Comparison of ENCODE assay signal across 1 cellular context in genomic region chr1:21924503-21925005, GRCh38.
A peak's percentile ranks its signal among the peaks of the same experiment; 100 is the strongest.
TF ChIP-seq lines count a peak whose summit lies in the region.

No MANE protein-coding gene starts in this region.

TF ChIP-seq in K562, 482 proteins besides CTCF, POLR2A, EP300 and RAD21 (continued from another document and continues in another):
- TF ChIP-seq ZNF146 (CRISPR knock-in tag; IDR thresholded peaks at IDR 0.05; ENCODE audit: unreplicated experiment), result no peak
- TF ChIP-seq FOXM1 (IDR thresholded peaks at IDR 0.05; ENCODE audit: low read depth), result no peak
- no peak for TF ChIP-seq FOXM1 (CRISPR knock-in tag; IDR thresholded peaks at IDR 0.05; ENCODE audit: low read depth)
- TF ChIP-seq ATF1 (CRISPR knock-in tag; IDR thresholded peaks at IDR 0.05), result no peak
- no peak for TF ChIP-seq ATF1 (tag; IDR thresholded peaks at IDR 0.05)
- no peak for TF ChIP-seq ZNF707 (CRISPR knock-in tag; conservative IDR thresholded peaks at IDR 0.05)
- no peak for TF ChIP-seq MCM7 (IDR thresholded peaks at IDR 0.05)
- TF ChIP-seq NONO (IDR thresholded peaks at IDR 0.05; ENCODE audit: low read depth in 2 of 2, low read length in 1 of 2), result no peak
- TF ChIP-seq NFXL1 (CRISPR knock-in tag; IDR thresholded peaks at IDR 0.05), result no peak
- TF ChIP-seq NR0B1 (IDR thresholded peaks at IDR 0.05; ENCODE audit: partially characterized antibody), result no peak
- no peak for TF ChIP-seq FOSL1 (tag; conservative IDR thresholded peaks at IDR 0.05)
- TF ChIP-seq WHSC1 (IDR thresholded peaks at IDR 0.05; ENCODE audit: low read length), result peak; percentile 54
- no peak for TF ChIP-seq ARID3B (CRISPR knock-in tag; IDR thresholded peaks at IDR 0.05; ENCODE audit: borderline replicate concordance)
- TF ChIP-seq ID3 (CRISPR knock-in tag; IDR thresholded peaks at IDR 0.05), result no peak
- TF ChIP-seq ID3 (tag; IDR thresholded peaks at IDR 0.05), result 0 out of 2 replicates have a peak, but pooled peaks have one; percentile 20
- TF ChIP-seq ELF4 (CRISPR knock-in tag; IDR thresholded peaks at IDR 0.05), result 0 out of 2 replicates have a peak, but pooled peaks have one; percentile 17
- 0 out of 3 replicates have a peak, but pooled peaks of 1 of the 2 experiments have one; percentile 78 for TF ChIP-seq CBX3 (IDR thresholded peaks at IDR 0.05; ENCODE audit: borderline replicate concordance in 1 of 2, low read length in 2 of 2)
- no peak for TF ChIP-seq BACH1 (tag; IDR thresholded peaks at IDR 0.05)
- no peak for TF ChIP-seq SREBF2 (CRISPR knock-in tag; IDR thresholded peaks at IDR 0.05)
- no peak for TF ChIP-seq TRIM25 (IDR thresholded peaks at IDR 0.05; ENCODE audit: borderline replicate concordance)
- no peak for TF ChIP-seq GTF2A2 (tag; IDR thresholded peaks at IDR 0.05)
- no peak for TF ChIP-seq ZNF124 (CRISPR knock-in tag; IDR thresholded peaks at IDR 0.05)
- TF ChIP-seq MYBL2 (IDR thresholded peaks at IDR 0.05; ENCODE audit: low read depth), result no peak
- no peak for TF ChIP-seq MYBL2 (CRISPR knock-in tag; IDR thresholded peaks at IDR 0.05; ENCODE audit: borderline replicate concordance)
- no peak for TF ChIP-seq PHF8 (IDR thresholded peaks at IDR 0.05; ENCODE audit: borderline replicate concordance, low read length)
- 0 out of 2 replicates have a peak, but pooled peaks have one; percentile 26 for TF ChIP-seq PTTG1 (tag; IDR thresholded peaks at IDR 0.05; ENCODE audit: low read depth)
- TF ChIP-seq MBD2 (IDR thresholded peaks at IDR 0.05; ENCODE audit: borderline replicate concordance, low read depth), result no peak
- no peak for TF ChIP-seq POLR3G (IDR thresholded peaks at IDR 0.05; ENCODE audit: extremely low read depth, insufficient read length, insufficient replicate concordance)
- no peak for TF ChIP-seq MGA (IDR thresholded peaks at IDR 0.05)
- no peak for TF ChIP-seq RBFOX2 (IDR thresholded peaks at IDR 0.05; ENCODE audit: low read depth, low read length)
- TF ChIP-seq ZNF431 (CRISPR knock-in tag; IDR thresholded peaks at IDR 0.05), result 0 out of 2 replicates have a peak, but pooled peaks have one; percentile 20
- TF ChIP-seq SAFB2 (IDR thresholded peaks at IDR 0.05; ENCODE audit: borderline replicate concordance, low read depth, low read length, severe bottlenecking), result no peak
- no peak for TF ChIP-seq RBM15 (IDR thresholded peaks at IDR 0.05; ENCODE audit: insufficient read depth, low read length)
- no peak for TF ChIP-seq ZNF121 (CRISPR knock-in tag; conservative IDR thresholded peaks at IDR 0.05)
- no peak; the same call in 1 of the 2 replicates for TF ChIP-seq ZNF764 (CRISPR knock-in tag; IDR thresholded peaks at IDR 0.05; ENCODE audit: low read depth)
- TF ChIP-seq MIER1 (IDR thresholded peaks at IDR 0.05; ENCODE audit: low read depth), result no peak
- TF ChIP-seq SMAD4 (CRISPR knock-in tag; conservative IDR thresholded peaks at IDR 0.05), result 0 out of 2 replicates have a peak, but pooled peaks have one; percentile 54
- TF ChIP-seq ARID3A (IDR thresholded peaks at IDR 0.05; ENCODE audit: borderline replicate concordance, low read depth, low read length), result no peak
- no peak; the same call in 1 of the 2 replicates for TF ChIP-seq DMBX1 (CRISPR knock-in tag; IDR thresholded peaks at IDR 0.05; ENCODE audit: borderline replicate concordance)
- no peak for TF ChIP-seq RNF2 (IDR thresholded peaks at IDR 0.05)
- TF ChIP-seq ZNF224 (CRISPR knock-in tag; IDR thresholded peaks at IDR 0.05), result no peak
- TF ChIP-seq POLR2H (tag; IDR thresholded peaks at IDR 0.05; ENCODE audit: low read depth), result no peak
- 0 out of 2 replicates have a peak, but pooled peaks have one; percentile 27 for TF ChIP-seq ARID1B (IDR thresholded peaks at IDR 0.05)
- TF ChIP-seq CEBPB (tag; IDR thresholded peaks at IDR 0.05), result peak; percentile 75; the same call in 1 of the 2 replicates
- TF ChIP-seq TFAP4 (CRISPR knock-in tag; IDR thresholded peaks at IDR 0.05; ENCODE audit: borderline replicate concordance), result no peak
- TF ChIP-seq PREB (CRISPR knock-in tag; IDR thresholded peaks at IDR 0.05), result no peak
- TF ChIP-seq XRCC5 (IDR thresholded peaks at IDR 0.05; ENCODE audit: low read depth, low read length), result 0 out of 2 replicates have a peak, but pooled peaks have one; percentile 11
